8 cellular contexts compared by ENCODE assay signal in the genomic region with DNA sequence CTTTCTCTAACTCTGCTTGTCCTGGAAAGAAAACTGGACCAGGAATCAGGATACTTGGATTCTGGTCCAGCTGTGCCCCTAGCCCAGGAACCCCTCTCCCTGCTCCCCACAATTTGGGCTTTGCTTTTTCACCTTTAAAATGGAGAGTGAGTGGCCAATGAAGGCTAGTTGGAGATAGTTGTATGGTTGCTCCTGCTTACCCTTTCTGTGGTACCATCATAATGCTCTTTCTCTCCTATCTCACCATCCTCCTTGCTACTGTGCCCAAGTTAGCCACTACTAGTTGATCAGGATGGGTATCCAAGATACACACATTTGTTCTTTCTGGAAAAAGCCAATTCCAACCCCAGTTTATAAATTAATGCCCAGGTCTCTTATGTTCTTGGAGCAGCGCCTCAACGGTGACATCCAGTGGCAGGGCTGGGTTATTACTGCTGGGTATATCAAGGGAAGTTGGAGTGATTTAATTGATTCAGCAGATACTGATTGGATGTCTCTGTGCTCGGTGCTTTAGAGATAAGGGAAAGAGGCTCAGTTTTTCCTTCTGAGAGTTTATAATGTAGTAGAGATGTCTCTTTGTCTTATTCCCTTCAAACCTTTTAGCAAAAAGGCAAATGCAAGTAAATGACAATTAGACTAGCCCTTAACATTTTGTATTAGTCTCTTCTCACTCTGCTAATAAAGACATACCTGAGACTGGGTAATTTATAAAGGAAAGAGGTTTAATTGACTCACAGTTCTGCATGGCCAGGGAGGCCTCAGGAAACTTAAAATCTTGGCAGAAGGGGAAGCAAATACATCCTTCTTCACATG. TPM values are rescaled to one million over a fixed set of nuclear protein-coding genes. Genes with fewer than 3 reads are reported as not detected.
DNase-seq lines count a peak whose midpoint lies in the region; ATAC-seq, FAIRE-seq and TF ChIP-seq lines count a peak whose summit lies in the region.

No MANE protein-coding gene starts in this region.

- 62% methylated on average over 3 of the region's 3 CpGs for WGBS in hepatocyte (ENCODE audit: low lambda C conversion rate, missing lambda C conversion rate)
- 40 to 44% (median 43%) methylated on average over 3 of the region's 3 CpGs for WGBS in spleen, 5 donors

- H3K79me2 ChIP-seq in astrocyte (ENCODE audit: insufficient read depth, low read length): peaks cover 11% of the 10 kb centered on the region
- peaks cover 18% of the 10 kb centered on the region for H3K79me2 ChIP-seq in hepatocyte

- no peak for FAIRE-seq in astrocyte (lab: Jason Lieb, UNC)

- intact Hi-C loops in spleen (cut with DNase I; ENCODE audit: low total_unique reads): loop anchor here (2.0 to 10.0 kb wide), 2 partner anchors 57 to 161 kb away; a partner anchor contains a TSS

- ATAC-seq in GM19043 (IDR thresholded peaks at IDR 0.05; ENCODE audit: low read depth, unreplicated experiment): peak; percentile 76
- no peak for ATAC-seq in GM19328 (IDR thresholded peaks at IDR 0.05; ENCODE audit: unreplicated experiment)

- DNase-seq in AML-193 (lab: John Stamatoyannopoulos, UW): peak; percentile 61 to 65
- DNase-seq in T-helper 22 cell (ENCODE audit: low read depth): peak; percentile 27
- DNase-seq in astrocyte (ENCODE audit: low read depth): peak; percentile 31
- peak; percentile 68 for DNase-seq in hepatocyte (ENCODE audit: low spot score)
- DNase-seq in spleen: peak; percentile 86

- H2AFZ ChIP-seq in astrocyte (ENCODE audit: low read depth, low read length) (no peak overlapping the region), hepatocyte (no peak overlapping the region)

- no peak overlapping the region for H3K4me3 Mint-ChIP-seq in astrocyte (ENCODE audit: unreplicated experiment)

- H3K9ac ChIP-seq in astrocyte (ENCODE audit: low read length): no peak overlapping the region

- no peaks in the 10 kb centered on the region for H3K4me1 Mint-ChIP-seq in astrocyte (ENCODE audit: low read depth, unreplicated experiment)

- H3K4me1 ChIP-seq in astrocyte (ENCODE audit: insufficient read depth, low read length) (no peaks in the 10 kb centered on the region), hepatocyte (ENCODE audit: insufficient read depth) (no peaks in the 10 kb centered on the region), spleen (peaks cover 0 to 44% (median 34%) of the 10 kb centered on the region in 6 donors)

- no peak overlapping the region for H3K4me3 ChIP-seq in astrocyte (ENCODE audit: insufficient read depth, low read depth, low read length)
- no peak overlapping the region for H3K4me3 ChIP-seq in hepatocyte
- no peak overlapping the region for H3K4me3 ChIP-seq in spleen

- no peaks in the 10 kb centered on the region for H3K9me3 Mint-ChIP-seq in astrocyte (ENCODE audit: unreplicated experiment)

- H4K20me1 ChIP-seq in astrocyte (ENCODE audit: insufficient read depth, low read length) (peaks cover 27% of the 10 kb centered on the region), hepatocyte (ENCODE audit: insufficient read depth, poor library complexity, severe bottlenecking) (no peaks in the 10 kb centered on the region)

- no peaks in the 10 kb centered on the region for H3K27me3 Mint-ChIP-seq in astrocyte (ENCODE audit: low read depth, unreplicated experiment)

- H3K27ac Mint-ChIP-seq in astrocyte (ENCODE audit: unreplicated experiment): no peak overlapping the region

- H3K9me2 ChIP-seq in hepatocyte (replicated peaks; ENCODE audit: insufficient read depth): no peaks in the 10 kb centered on the region

- H3K9me3 ChIP-seq in astrocyte (ENCODE audit: insufficient read depth, low read depth, low read length): no peaks in the 10 kb centered on the region
- no peaks in the 10 kb centered on the region for H3K9me3 ChIP-seq in hepatocyte (ENCODE audit: low read depth)
- no peaks in the 10 kb centered on the region for H3K9me3 ChIP-seq in spleen

- TF ChIP-seq POLR2A in spleen (IDR thresholded peaks at IDR 0.05): no peak

- H3K27ac ChIP-seq in astrocyte (ENCODE audit: low read depth, low read length) (no peak overlapping the region), hepatocyte (no peak overlapping the region), spleen (peak overlapping the region; percentile 31 to 74 (median 52))

- H3K27me3 ChIP-seq in astrocyte (ENCODE audit: insufficient read depth, low read length): no peaks in the 10 kb centered on the region
- H3K27me3 ChIP-seq in hepatocyte: no peaks in the 10 kb centered on the region
- no peaks in the 10 kb centered on the region for H3K27me3 ChIP-seq in spleen (replicated peaks in 1 of 7)

- TF ChIP-seq CTCF in LNCAP (IDR thresholded peaks at IDR 0.05): peak; percentile 94
- peak; percentile 96 for TF ChIP-seq CTCF in astrocyte (IDR thresholded peaks at IDR 0.05; ENCODE audit: insufficient read depth, low read depth, low read length)
- TF ChIP-seq CTCF in hepatocyte (IDR thresholded peaks at IDR 0.05; ENCODE audit: poor library complexity): peak; percentile 82
- TF ChIP-seq CTCF in spleen (IDR thresholded peaks at IDR 0.05 in 8 of 11, conservative IDR thresholded peaks at IDR 0.05 in 3 of 11): peak; percentile 68 to 89 (median 85)

- H3K4me2 ChIP-seq in astrocyte (ENCODE audit: low read length): no peak overlapping the region
- no peak overlapping the region for H3K4me2 ChIP-seq in hepatocyte

- peaks cover 28% of the 10 kb centered on the region for H3K36me3 Mint-ChIP-seq in astrocyte (ENCODE audit: low read depth, unreplicated experiment)

- H3K36me3 ChIP-seq in astrocyte (ENCODE audit: insufficient read depth, low read length) (peaks cover 47% of the 10 kb centered on the region), hepatocyte (replicated peaks; ENCODE audit: insufficient read depth, low read depth) (no peaks in the 10 kb centered on the region), spleen (peaks cover 5 to 100% (median 82%) of the 10 kb centered on the region in 6 donors)

RNA-seq across cellular contexts. Expression of a gene that starts 38.5 kb away (rescaled TPM):
- 3.6 and 3.7 TPM in 2 replicates for total RNA-seq in astrocyte
- total RNA-seq in hepatocyte: 23.1 and 29.3 TPM in 2 replicates
- 27.7 and 28.5 TPM in 2 replicates for polyA plus RNA-seq in hepatocyte
- 10 to 100 TPM in 6 of 7 donors, 1 to 10 TPM in 1; 8.5 to 34.8 (median 25.0) TPM for total RNA-seq in spleen
- 1 to 10 TPM; 2.3 to 4.6 (median 2.8) TPM for polyA plus RNA-seq in spleen

RNA-seq across cellular contexts. Expression of a gene that starts 46.6 kb away (rescaled TPM):
- total RNA-seq in astrocyte: 40.1 and 45.6 TPM in 2 replicates
- total RNA-seq in hepatocyte: 63.9 and 84.0 TPM in 2 replicates
- polyA plus RNA-seq in hepatocyte: 42.0 and 46.7 TPM in 2 replicates
- total RNA-seq in spleen: 10 to 100 TPM; 63.3 to 93.5 (median 69.6) TPM
- 10 to 100 TPM; 46.3 to 60.0 (median 48.5) TPM for polyA plus RNA-seq in spleen

RNA-seq across cellular contexts. Expression of a gene that starts 56.7 kb away (rescaled TPM):
- 234 and 243 TPM in 2 replicates for total RNA-seq in astrocyte
- total RNA-seq in hepatocyte: 68.4 and 75.0 TPM in 2 replicates
- 62.9 and 64.7 TPM in 2 replicates for polyA plus RNA-seq in hepatocyte
- total RNA-seq in spleen: 100 to 1,000 TPM; 111 to 168 (median 142) TPM
- polyA plus RNA-seq in spleen: 10 to 100 TPM; 13.8 to 32.2 (median 15.3) TPM

Comparison
In these comparisons a context has a peak if more than half of its experiments do, and no peak if none do; other contexts are left out.
1. DNase-seq: peak in every context shown above with its lines; median percentile 86 in spleen; 68 in hepatocyte; 63 in AML-193; 31 in astrocyte; 27 in T-helper 22 cell.
2. H3K27ac ChIP-seq: peak in spleen (8 of 8); none in astrocyte (single experiment) and hepatocyte (single experiment).
3. Peak in every context shown above with its lines, with median percentiles within 50 percentile points of each other: CTCF ChIP-seq.